Comparison of ENCODE assay signal across 10 cellular contexts in genomic region chr3:11155341-11156025, GRCh38. TPM values are rescaled to one million over a fixed set of nuclear protein-coding genes. Genes with fewer than 3 reads are reported as not detected.
A peak's percentile ranks its signal among the peaks of the same experiment; 100 is the strongest.
DNase-seq lines count a peak whose midpoint lies in the region.
"Had no signal": no experiment of that assay in that cellular context is flagged by ENCODE, and none has a peak within 500 bp of the region (broad histone marks: within the 10 kb centered on the region; RNA-seq: fewer than 3 reads in every experiment).

No MANE protein-coding gene starts in this region.

- no peaks in the 10 kb centered on the region for H3K36me3 Mint-ChIP-seq in activated naive CD4-positive, alpha-beta T cell treated with anti-CD3 and anti-CD28 coated beads, Interleukin-2, amount 10 ng/mL, durations not matched to agents 7 days and 5 days
- no peaks in the 10 kb centered on the region for H3K36me3 Mint-ChIP-seq in CD4-positive, alpha-beta memory T cell
- no peaks in the 10 kb centered on the region for H3K36me3 Mint-ChIP-seq in CD8-positive, alpha-beta memory T cell
- H3K36me3 Mint-ChIP-seq: activated naive CD4-positive, alpha-beta T cell treated with anti-CD3 and anti-CD28 coated beads, Interleukin-2, amount 50 U/mL, for 72 hours had no signal

- H3K9me3 ChIP-seq in neuronal stem cell (replicated peaks in 1 of 2; ENCODE audit: control insufficient read depth in 2 of 2, insufficient read depth in 1 of 2, low read depth in 1 of 2, low read length in 2 of 2): no peaks in the 10 kb centered on the region
- H3K9me3 ChIP-seq in CD4-positive, alpha-beta memory T cell (ENCODE audit: control insufficient read depth in 1 of 2, low read length in 2 of 2): no peaks in the 10 kb centered on the region
- H3K9me3 ChIP-seq in CD8-positive, alpha-beta memory T cell (ENCODE audit: low read length): no peaks in the 10 kb centered on the region
- H3K9me3 ChIP-seq: BLaER1 had no signal

- H3K27me3 Mint-ChIP-seq in activated naive CD4-positive, alpha-beta T cell treated with anti-CD3 and anti-CD28 coated beads, Interleukin-2, amount 10 ng/mL, durations not matched to agents 7 days and 5 days: peaks cover 82% of the 10 kb centered on the region
- H3K27me3 Mint-ChIP-seq in CD4-positive, alpha-beta memory T cell: peaks cover 38 to 54% of the 10 kb centered on the region in 2 donors
- H3K27me3 Mint-ChIP-seq in CD8-positive, alpha-beta memory T cell: peaks cover 38 to 76% of the 10 kb centered on the region in 2 donors

- no peak overlapping the region for H2AK5ac ChIP-seq in neuronal stem cell (ENCODE audit: low read depth, low read length)

- peak overlapping the region; percentile 0 for H3K9ac ChIP-seq in neuronal stem cell (ENCODE audit: low read depth, low read length, poor library complexity)
- H3K9ac ChIP-seq: BLaER1 had no signal

- CTCF ChIA-PET in activated naive CD4-positive, alpha-beta T cell treated with anti-CD3 and anti-CD28 coated beads, Interleukin-2, amount 10 ng/mL, durations not matched to agents 7 days and 5 days (lab: Charles Lee): interaction anchor here (0.8 to 2.1 kb wide), 3 partner anchors 14 to 179 kb away, joined by 4 to 8 read pairs (median 5); no protein-coding TSS in a partner anchor
- CTCF ChIA-PET in CD4-positive, alpha-beta memory T cell (lab: Charles Lee; ENCODE audit: partially characterized antibody): no interaction called here
- CTCF ChIA-PET in CD8-positive, alpha-beta memory T cell (lab: Charles Lee): no interaction called here

- no peak overlapping the region for H2BK15ac ChIP-seq in neuronal stem cell (ENCODE audit: low read length)

- H3K4me2 ChIP-seq in neuronal stem cell (ENCODE audit: insufficient read depth, low read length, poor library complexity, severe bottlenecking): peak overlapping the region; percentile 87

- no peak overlapping the region for H2BK120ac ChIP-seq in neuronal stem cell (ENCODE audit: low read depth, low read length)

- no peak overlapping the region for H4K8ac ChIP-seq in neuronal stem cell (ENCODE audit: low read depth, low read length)

- no peak overlapping the region for H3K27ac Mint-ChIP-seq in activated naive CD4-positive, alpha-beta T cell treated with anti-CD3 and anti-CD28 coated beads, Interleukin-2, amount 10 ng/mL, durations not matched to agents 7 days and 5 days
- H3K27ac Mint-ChIP-seq in CD4-positive, alpha-beta memory T cell: no peak overlapping the region
- H3K27ac Mint-ChIP-seq in CD8-positive, alpha-beta memory T cell: no peak overlapping the region
- H3K27ac Mint-ChIP-seq: activated naive CD4-positive, alpha-beta T cell treated with anti-CD3 and anti-CD28 coated beads, Interleukin-2, amount 50 U/mL, for 72 hours had no signal

- H3K9me3 Mint-ChIP-seq in activated naive CD4-positive, alpha-beta T cell treated with anti-CD3 and anti-CD28 coated beads, Interleukin-2, amount 10 ng/mL, durations not matched to agents 7 days and 5 days: no peaks in the 10 kb centered on the region
- H3K9me3 Mint-ChIP-seq in CD4-positive, alpha-beta memory T cell: no peaks in the 10 kb centered on the region
- H3K9me3 Mint-ChIP-seq in CD8-positive, alpha-beta memory T cell: no peaks in the 10 kb centered on the region
- H3K9me3 Mint-ChIP-seq: activated naive CD4-positive, alpha-beta T cell treated with anti-CD3 and anti-CD28 coated beads, Interleukin-2, amount 50 U/mL, for 72 hours had no signal

- H3K36me3 ChIP-seq in neuronal stem cell (replicated peaks in 1 of 2; ENCODE audit: control insufficient read depth in 2 of 2, insufficient read depth in 2 of 2, low read length in 2 of 2): no peaks in the 10 kb centered on the region
- H3K36me3 ChIP-seq in CD4-positive, alpha-beta memory T cell (ENCODE audit: insufficient read depth, low read length): no peaks in the 10 kb centered on the region
- H3K36me3 ChIP-seq in CD8-positive, alpha-beta memory T cell (ENCODE audit: insufficient read depth, low read length): no peaks in the 10 kb centered on the region
- H3K36me3 ChIP-seq: BLaER1 had no signal

- no peak overlapping the region for H2BK12ac ChIP-seq in neuronal stem cell (ENCODE audit: low read length)

- peak overlapping the region in 1 of 2 donors; percentile 57 for H3K4me3 ChIP-seq in neuronal stem cell (ENCODE audit: low read length in 2 of 2)
- H3K4me3 ChIP-seq in CD4-positive, alpha-beta memory T cell (ENCODE audit: low read length in 2 of 2): no peak overlapping the region
- no peak overlapping the region for H3K4me3 ChIP-seq in CD8-positive, alpha-beta memory T cell (ENCODE audit: low read length)

- intact Hi-C loops in CD4-positive, alpha-beta memory T cell (cut with micrococcal nuclease): no loop called here

- no CpG with 5 or more reads among the region's 8 CpGs for WGBS in neuronal stem cell (ENCODE audit: extremely low coverage in 2 of 2, insufficient read length in 2 of 2, insufficient replicate concordance in 1 of 2), 2 donors

- DNase-seq in DMS53 (lab: John Stamatoyannopoulos, UW) (peak; percentile 54), DMS53 treated with DMSO at 0.1 percent for 48 hours (lab: John Stamatoyannopoulos, UW; ENCODE audit: unreplicated experiment) (no peak), NCI-H1105 treated with DMSO at 0.1 percent for 48 hours (lab: John Stamatoyannopoulos, UW) (peak; percentile 57), glomerular endothelial cell (ENCODE audit: extremely low read depth, low read depth, low spot score) (peak; percentile 47), neuronal stem cell (ENCODE audit: low spot score) (peak; percentile 52)
- peak; percentile 35 for DNase-seq in activated naive CD4-positive, alpha-beta T cell treated with anti-CD3 and anti-CD28 coated beads, Interleukin-2, amount 10 ng/mL, durations not matched to agents 7 days and 5 days
- DNase-seq in CD4-positive, alpha-beta memory T cell: no peak
- DNase-seq in CD8-positive, alpha-beta memory T cell: no peak

- POLR2A ChIA-PET in CD4-positive, alpha-beta memory T cell (lab: Charles Lee; ENCODE audit: partially characterized antibody): no interaction called here
- POLR2A ChIA-PET in CD8-positive, alpha-beta memory T cell (lab: Charles Lee): no interaction called here

- H3K14ac ChIP-seq in neuronal stem cell (ENCODE audit: low read length): no peak overlapping the region

- H3K18ac ChIP-seq in neuronal stem cell (ENCODE audit: low read length): no peak overlapping the region

- peaks cover 8% of the 10 kb centered on the region for H3K4me1 Mint-ChIP-seq in activated naive CD4-positive, alpha-beta T cell treated with anti-CD3 and anti-CD28 coated beads, Interleukin-2, amount 10 ng/mL, durations not matched to agents 7 days and 5 days
- peaks cover 0 to 16% (median 1%) of the 10 kb centered on the region in 4 donors for H3K4me1 Mint-ChIP-seq in CD4-positive, alpha-beta memory T cell
- H3K4me1 Mint-ChIP-seq in CD8-positive, alpha-beta memory T cell: peaks cover 0 to 14% (median 3%) of the 10 kb centered on the region in 3 donors

- H4K91ac ChIP-seq in neuronal stem cell (ENCODE audit: low read depth, low read length, poor library complexity): no peak overlapping the region

- no peak overlapping the region for H3K4ac ChIP-seq in neuronal stem cell (ENCODE audit: low read length)

- no peak overlapping the region for H3K4me3 Mint-ChIP-seq in activated naive CD4-positive, alpha-beta T cell treated with anti-CD3 and anti-CD28 coated beads, Interleukin-2, amount 10 ng/mL, durations not matched to agents 7 days and 5 days
- H3K4me3 Mint-ChIP-seq in CD4-positive, alpha-beta memory T cell: peak overlapping the region in 1 of 8 donors; percentile 49
- H3K4me3 Mint-ChIP-seq in CD8-positive, alpha-beta memory T cell: peak overlapping the region in 3 of 7 donors; percentile 3 to 18 (median 9)

- no peak overlapping the region for H2BK5ac ChIP-seq in neuronal stem cell (ENCODE audit: low read length)

- H3K23ac ChIP-seq in neuronal stem cell (ENCODE audit: low read depth, low read length, poor library complexity): peak overlapping the region; percentile 76

- no peaks in the 10 kb centered on the region for H3K79me1 ChIP-seq in neuronal stem cell (ENCODE audit: low read depth, low read length)

- H2AFZ ChIP-seq in neuronal stem cell (ENCODE audit: low read length): no peak overlapping the region

- H3K4me1 ChIP-seq in neuronal stem cell (ENCODE audit: control insufficient read depth in 2 of 2, insufficient read depth in 1 of 2, low read depth in 1 of 2, low read length in 2 of 2): peaks cover 6 to 7% of the 10 kb centered on the region in 2 donors
- H3K4me1 ChIP-seq in CD4-positive, alpha-beta memory T cell (ENCODE audit: insufficient read depth, low read length): no peaks in the 10 kb centered on the region
- no peaks in the 10 kb centered on the region for H3K4me1 ChIP-seq in CD8-positive, alpha-beta memory T cell (ENCODE audit: insufficient read depth, low read length)

- H3K27ac ChIP-seq in neuronal stem cell (replicated peaks; ENCODE audit: low read length): no peak overlapping the region
- no peak overlapping the region for H3K27ac ChIP-seq in CD4-positive, alpha-beta memory T cell (ENCODE audit: low read depth, low read length)
- H3K27ac ChIP-seq in CD8-positive, alpha-beta memory T cell (ENCODE audit: low read depth, low read length): no peak overlapping the region
- H3K27ac ChIP-seq: BLaER1 had no signal

- peaks cover 3 to 74% (median 28%) of the 10 kb centered on the region in 3 experiments for H3K27me3 ChIP-seq in neuronal stem cell (ENCODE audit: control insufficient read depth in 3 of 3, insufficient read depth in 3 of 3, low read depth in 1 of 3, low read length in 3 of 3)
- H3K27me3 ChIP-seq in CD4-positive, alpha-beta memory T cell (ENCODE audit: insufficient read depth, low read length): peaks cover 26% of the 10 kb centered on the region
- no peaks in the 10 kb centered on the region for H3K27me3 ChIP-seq in CD8-positive, alpha-beta memory T cell (ENCODE audit: insufficient read depth, low read length, poor library complexity, severe bottlenecking)

RNA-seq across cellular contexts. Expression of gene HRH1, which starts 1.2 kb away (rescaled TPM):
- 13.3 and 23.5 TPM in 2 replicates for total RNA-seq in glomerular endothelial cell
- under 0.01 TPM for polyA plus RNA-seq in neuronal stem cell (2013, experiment 1 of 2)
- 0.04 TPM for polyA plus RNA-seq in neuronal stem cell (2013, experiment 2 of 2)
- under 1 TPM; 0.58 to 0.81 TPM for total RNA-seq in CD4-positive, alpha-beta memory T cell
- polyA plus RNA-seq in CD4-positive, alpha-beta memory T cell: under 1 TPM in 1 of 2 donors, not detected in 1; 0.31 TPM
- under 1 TPM; 0.42 to 0.53 TPM for total RNA-seq in CD8-positive, alpha-beta memory T cell
- polyA plus RNA-seq in CD8-positive, alpha-beta memory T cell: not detected

Comparison
In these comparisons a context has a peak if more than half of its experiments do, and no peak if none do; other contexts are left out.
1. DNase-seq: peak in DMS53 (single experiment), NCI-H1105 treated with DMSO at 0.1 percent for 48 hours (single experiment), activated naive CD4-positive, alpha-beta T cell treated with anti-CD3 and anti-CD28 coated beads, Interleukin-2, amount 10 ng/mL, durations not matched to agents 7 days and 5 days (single experiment), glomerular endothelial cell (single experiment) and neuronal stem cell (single experiment); none in DMS53 treated with DMSO at 0.1 percent for 48 hours (single experiment), CD4-positive, alpha-beta memory T cell (0 of 5) and CD8-positive, alpha-beta memory T cell (0 of 5).